Comparison of ENCODE assay signal across 8 cellular contexts in the genomic region with DNA sequence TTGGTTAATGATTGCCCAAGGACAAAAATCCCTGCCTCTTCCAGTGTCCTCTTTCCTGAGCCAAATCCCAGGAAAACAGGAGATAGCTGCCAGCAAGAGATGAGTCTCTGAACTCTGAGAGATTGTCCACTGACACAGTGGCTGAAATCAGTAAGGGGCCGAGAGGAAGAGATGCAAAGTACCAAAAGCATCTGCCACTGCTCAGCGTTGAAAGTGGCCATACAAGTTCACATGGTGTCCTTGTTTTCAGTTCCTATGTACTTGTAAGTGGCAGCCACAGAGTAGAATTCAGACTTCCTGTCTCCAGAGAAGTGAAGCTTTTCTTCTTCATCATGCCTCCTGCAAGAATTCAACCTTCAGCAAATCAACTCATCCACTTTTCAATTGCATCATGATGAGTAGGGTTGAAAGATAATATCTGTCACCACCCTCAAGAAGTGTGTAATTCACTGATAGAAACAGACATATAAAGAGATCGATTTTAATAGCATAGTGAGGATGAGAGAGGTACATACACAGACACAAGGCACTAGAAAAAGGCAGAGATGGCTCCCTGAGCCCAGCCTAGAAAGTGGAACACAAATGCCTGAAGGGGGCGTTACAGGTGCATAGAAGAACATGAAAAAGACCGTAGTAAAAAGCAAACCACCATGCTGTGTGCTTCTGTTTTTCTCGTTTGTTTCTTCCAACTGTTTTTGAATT.
DNase-seq lines count a peak whose midpoint lies in the region; ATAC-seq and TF ChIP-seq lines count a peak whose summit lies in the region.

No MANE protein-coding gene starts in this region.

- peak; percentile 88 to 92 for ATAC-seq in CD4-positive, CD25-positive, alpha-beta regulatory T cell (ENCODE audit: low read depth in 2 of 2)
- ATAC-seq in GM18909 (IDR thresholded peaks at IDR 0.05; ENCODE audit: poor library complexity, unreplicated experiment): peak; percentile 76
- ATAC-seq in HG03095 (IDR thresholded peaks at IDR 0.05; ENCODE audit: unreplicated experiment): peak; percentile 61

- peak overlapping the region in 3 of 4 donors; percentile 7 to 62 (median 44) for H3K4me3 Mint-ChIP-seq in CD4-positive, CD25-positive, alpha-beta regulatory T cell

- H3K27me3 ChIP-seq in CD4-positive, CD25-positive, alpha-beta regulatory T cell (ENCODE audit: control insufficient read depth, insufficient read depth, low read length): no peaks in the 10 kb centered on the region

- peaks cover 7% of the 10 kb centered on the region for H3K4me1 ChIP-seq in CD4-positive, CD25-positive, alpha-beta regulatory T cell (ENCODE audit: control insufficient read depth, insufficient read depth, low read length, poor library complexity, severe bottlenecking)

- peak overlapping the region; percentile 46 to 83 (median 77) for H3K27ac Mint-ChIP-seq in CD4-positive, CD25-positive, alpha-beta regulatory T cell

- H3K9me3 Mint-ChIP-seq in CD4-positive, CD25-positive, alpha-beta regulatory T cell: peaks cover 0 to 2% (median 0%) of the 10 kb centered on the region in 7 donors

- TF ChIP-seq CTCF in fibroblast of villous mesenchyme (IDR thresholded peaks at IDR 0.05; ENCODE audit: insufficient read depth, low read depth, low read length): peak; percentile 46

- no peaks in the 10 kb centered on the region for H3K36me3 Mint-ChIP-seq in CD4-positive, CD25-positive, alpha-beta regulatory T cell

- H3K27me3 Mint-ChIP-seq in CD4-positive, CD25-positive, alpha-beta regulatory T cell: no peaks in the 10 kb centered on the region

- H3K36me3 ChIP-seq in CD4-positive, CD25-positive, alpha-beta regulatory T cell (ENCODE audit: control insufficient read depth, insufficient read depth, low read length): no peaks in the 10 kb centered on the region

- H3K9me3 ChIP-seq in CD4-positive, CD25-positive, alpha-beta regulatory T cell (ENCODE audit: control insufficient read depth in 2 of 2, low read length in 2 of 2): no peaks in the 10 kb centered on the region

- no peak overlapping the region for H3K27ac ChIP-seq in CD4-positive, CD25-positive, alpha-beta regulatory T cell (ENCODE audit: insufficient read depth, low read length, poor library complexity, severe bottlenecking)

- H3K4me3 ChIP-seq in CD4-positive, CD25-positive, alpha-beta regulatory T cell (ENCODE audit: low read depth, low read length): peak overlapping the region; percentile 49
- H3K4me3 ChIP-seq in fibroblast of villous mesenchyme (ENCODE audit: low read depth, low read length): no peak overlapping the region

- peak; percentile 42 to 85 (median 67) for DNase-seq in CD4-positive, CD25-positive, alpha-beta regulatory T cell
- DNase-seq in NCI-H774 (lab: John Stamatoyannopoulos, UW) (peak; percentile 46), fibroblast of villous mesenchyme (ENCODE audit: low read depth) (peak; percentile 39), nucleus accumbens (lab: John Stamatoyannopoulos, UW) (no peak)
- peak; percentile 29 to 43 for DNase-seq in activated CD8-positive, alpha-beta memory T cell treated with anti-CD3 and anti-CD28 coated beads for 4 hours (ENCODE audit: low read depth in 2 of 2)
- DNase-seq in stimulated activated CD4-positive, alpha-beta T cell treated with anti-CD3 and anti-CD28 coated beads, Interleukin-4, amount 100 ng/mL, for 48 hours (ENCODE audit: low read depth in 2 of 2): peak; percentile 39 to 66

- peaks cover 2 to 17% (median 10%) of the 10 kb centered on the region in 4 donors for H3K4me1 Mint-ChIP-seq in CD4-positive, CD25-positive, alpha-beta regulatory T cell

Comparison
In these comparisons a context has a peak if more than half of its experiments do, and no peak if none do; other contexts are left out.
1. DNase-seq: peak in CD4-positive, CD25-positive, alpha-beta regulatory T cell (3 of 3), NCI-H774 (single experiment), activated CD8-positive, alpha-beta memory T cell treated with anti-CD3 and anti-CD28 coated beads for 4 hours (2 of 2), fibroblast of villous mesenchyme (single experiment) and stimulated activated CD4-positive, alpha-beta T cell treated with anti-CD3 and anti-CD28 coated beads, Interleukin-4, amount 100 ng/mL, for 48 hours (2 of 2); none in nucleus accumbens (0 of 56).
2. Peak in every context shown above with its lines, with median percentiles within 50 percentile points of each other: ATAC-seq.